Comparison of ENCODE assay signal across 6 cellular contexts in the genomic region with DNA sequence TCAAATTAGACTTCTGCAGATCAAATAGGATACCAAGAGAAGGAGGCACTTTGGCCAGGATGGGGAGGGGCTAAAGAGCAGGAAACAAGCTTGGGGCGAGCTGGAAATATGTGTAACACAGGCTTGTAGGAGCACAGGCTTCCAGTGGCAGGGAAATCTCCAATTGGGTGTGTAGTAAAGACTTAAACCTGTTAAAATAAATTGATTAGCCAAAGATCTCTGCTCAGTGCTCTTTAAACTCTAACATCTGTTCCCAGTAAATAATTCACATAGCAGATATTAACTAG.
"Had no signal": no experiment of that assay in that cellular context is flagged by ENCODE, and none has a peak within 500 bp of the region (broad histone marks: within the 10 kb centered on the region; RNA-seq: fewer than 3 reads in every experiment).

No MANE protein-coding gene starts in this region.

- DNase-seq: anterior cingulate cortex, endodermal cell, T-cell, T1000, tibial artery had no signal

- ATAC-seq: T-cell had no signal

- H3K9me3 ChIP-seq: tibial artery had no signal

- H3K36me3 ChIP-seq: tibial artery had no signal

- FAIRE-seq: bronchial epithelial cell had no signal

- H3K4me3 ChIP-seq: tibial artery had no signal
